Comparison of ENCODE assay signal across 16 cellular contexts in genomic region chr1:59747469-59748014, GRCh38.
"Had no signal": no experiment of that assay in that cellular context is flagged by ENCODE, and none has a peak within 500 bp of the region (broad histone marks: within the 10 kb centered on the region; RNA-seq: fewer than 3 reads in every experiment).

No MANE protein-coding gene starts in this region.

- ATAC-seq: activated naive CD4-positive, alpha-beta T cell treated with anti-CD3 and anti-CD28 coated beads, Interleukin-2, amount 50 U/mL, for 72 hours; left colon; T-helper 17 cell had no signal

- H3K27ac Mint-ChIP-seq: activated naive CD4-positive, alpha-beta T cell treated with anti-CD3 and anti-CD28 coated beads, Interleukin-2, amount 50 U/mL, for 72 hours; activated T-cell treated with anti-CD3 and anti-CD28 coated beads, Interleukin-2, amount 50 U/mL, for 24 hours; memory B cell; T-helper 17 cell had no signal

- H3K27ac ChIP-seq: dorsolateral prefrontal cortex, esophagus muscularis mucosa, ovary, tibial artery had no signal

- H3K4me3 ChIP-seq: dorsolateral prefrontal cortex, esophagus muscularis mucosa, ovary, tibial artery had no signal

- H3K9me3 ChIP-seq: esophagus muscularis mucosa, ovary, tibial artery had no signal

- H3K9me3 Mint-ChIP-seq: activated naive CD4-positive, alpha-beta T cell treated with anti-CD3 and anti-CD28 coated beads, Interleukin-2, amount 50 U/mL, for 72 hours; activated T-cell treated with anti-CD3 and anti-CD28 coated beads, Interleukin-2, amount 50 U/mL, for 24 hours; memory B cell; nephron progenitor cell had no signal

- DNase-seq: activated CD4-positive, alpha-beta T cell treated with anti-CD3 and anti-CD28 coated beads, Interleukin-2, amount 50 U/mL, for 1 hour; activated CD4-positive, CD25-positive, alpha-beta regulatory T cell; activated effector memory CD4-positive, alpha-beta T cell treated with Interleukin-2 at 50 U/mL for 16 hours; activated T-cell treated with anti-CD3 and anti-CD28 coated beads, Interleukin-2, amount 50 U/mL, for 24 hours; amygdala; dorsolateral prefrontal cortex; foreskin fibroblast; glutamatergic neuron; left colon; nephron progenitor cell; ovary; T-helper 17 cell; tibial artery had no signal

- H3K27me3 Mint-ChIP-seq: activated T-cell treated with anti-CD3 and anti-CD28 coated beads, Interleukin-2, amount 50 U/mL, for 24 hours; memory B cell; T-helper 17 cell had no signal

- H3K4me3 Mint-ChIP-seq: activated T-cell treated with anti-CD3 and anti-CD28 coated beads, Interleukin-2, amount 50 U/mL, for 24 hours; memory B cell; nephron progenitor cell; T-helper 17 cell had no signal

- H3K36me3 Mint-ChIP-seq: activated naive CD4-positive, alpha-beta T cell treated with anti-CD3 and anti-CD28 coated beads, Interleukin-2, amount 50 U/mL, for 72 hours had no signal

- H3K36me3 ChIP-seq: esophagus muscularis mucosa, ovary, tibial artery had no signal

- H3K4me1 Mint-ChIP-seq: T-helper 17 cell had no signal

- H3K27me3 ChIP-seq: dorsolateral prefrontal cortex, esophagus muscularis mucosa, ovary, tibial artery had no signal
